Comparison of ENCODE assay signal across 1 cellular context in genomic region chr19:13861714-13862531, GRCh38.
TF ChIP-seq lines count a peak whose summit lies in the region.

No MANE protein-coding gene starts in this region.

TF ChIP-seq in HepG2, 621 proteins besides CTCF, POLR2A, EP300 and RAD21 (continued from another document and continues in another):
- no peak for TF ChIP-seq CC2D1A (CRISPR knock-in tag; IDR thresholded peaks at IDR 0.05)
- peak; percentile 56; the same call in 1 of the 2 replicates for TF ChIP-seq ZGPAT (CRISPR knock-in tag; IDR thresholded peaks at IDR 0.05)
- TF ChIP-seq HDAC2 (CRISPR knock-in tag; IDR thresholded peaks at IDR 0.05) = peak; percentile 45; the same call in 1 of the 2 replicates
- TF ChIP-seq ZBTB7B (CRISPR knock-in tag; IDR thresholded peaks at IDR 0.05) = peak; percentile 55
- TF ChIP-seq ZNF282 (IDR thresholded peaks at IDR 0.05; ENCODE audit: partially characterized antibody) = no peak
- TF ChIP-seq MTF1 (CRISPR knock-in tag; IDR thresholded peaks at IDR 0.05) = no peak
- no peak; the same call in 1 of the 2 replicates for TF ChIP-seq ZNF501 (CRISPR knock-in tag; IDR thresholded peaks at IDR 0.05)
- TF ChIP-seq ZNF746 (CRISPR knock-in tag; IDR thresholded peaks at IDR 0.05) = no peak
- peak; percentile 82 for TF ChIP-seq TFAP4 (IDR thresholded peaks at IDR 0.05; ENCODE audit: borderline replicate concordance, low read depth)
- 0 out of 2 replicates have a peak, but pooled peaks have one; percentile 37 for TF ChIP-seq TFDP2 (CRISPR knock-in tag; IDR thresholded peaks at IDR 0.05)
- TF ChIP-seq GABPB1 (CRISPR knock-in tag; IDR thresholded peaks at IDR 0.05) = peak; percentile 33; the same call in 1 of the 2 replicates
- no peak for TF ChIP-seq ZNF101 (CRISPR knock-in tag; IDR thresholded peaks at IDR 0.05; ENCODE audit: borderline replicate concordance, low read depth)
- peak; percentile 26; the same call in 1 of the 2 replicates for TF ChIP-seq HOXA5 (CRISPR knock-in tag; IDR thresholded peaks at IDR 0.05)
- TF ChIP-seq ZNF678 (CRISPR knock-in tag; IDR thresholded peaks at IDR 0.05) = no peak
- TF ChIP-seq TCF7 (IDR thresholded peaks at IDR 0.05; ENCODE audit: low read depth) = no peak
- no peak for TF ChIP-seq LCORL (IDR thresholded peaks at IDR 0.05)
- peak; percentile 75; the same call in 1 of the 2 replicates for TF ChIP-seq LCORL (CRISPR knock-in tag; IDR thresholded peaks at IDR 0.05)
- TF ChIP-seq PTBP1 (IDR thresholded peaks at IDR 0.05; ENCODE audit: low read depth, low read length, poor library complexity, severe bottlenecking) = no peak
- peak; percentile 54; the same call in 1 of the 2 replicates for TF ChIP-seq KAT8 (CRISPR knock-in tag; IDR thresholded peaks at IDR 0.05)
- TF ChIP-seq ZNF468 (CRISPR knock-in tag; IDR thresholded peaks at IDR 0.05) = no peak
- TF ChIP-seq ZSCAN9 (CRISPR knock-in tag; IDR thresholded peaks at IDR 0.05; ENCODE audit: borderline replicate concordance) = 0 out of 2 replicates have a peak, but pooled peaks have one; percentile 29
- TF ChIP-seq HINFP (CRISPR knock-in tag; IDR thresholded peaks at IDR 0.05; ENCODE audit: low read depth) = no peak
- 0 out of 2 replicates have a peak, but pooled peaks have one; percentile 18 for TF ChIP-seq HNRNPL (IDR thresholded peaks at IDR 0.05; ENCODE audit: low read depth, low read length)
- TF ChIP-seq SMC3 (IDR thresholded peaks at IDR 0.05; ENCODE audit: low read length) = peak; percentile 64
- TF ChIP-seq HIVEP1 (CRISPR knock-in tag; IDR thresholded peaks at IDR 0.05) = no peak
- no peak for TF ChIP-seq IRX3 (CRISPR knock-in tag; IDR thresholded peaks at IDR 0.05; ENCODE audit: borderline replicate concordance, low read depth)
- no peak for TF ChIP-seq SOX6 (IDR thresholded peaks at IDR 0.05)
- TF ChIP-seq SOX6 (CRISPR knock-in tag; IDR thresholded peaks at IDR 0.05) = peak; percentile 27; the same call in 1 of the 2 replicates
- no peak for TF ChIP-seq NR0B2 (CRISPR knock-in tag; IDR thresholded peaks at IDR 0.05)
- peak; percentile 43 for TF ChIP-seq FOXA3 (CRISPR knock-in tag; IDR thresholded peaks at IDR 0.05)
- 0 out of 2 replicates have a peak, but pooled peaks have one; percentile 45 for TF ChIP-seq ATF2 (CRISPR knock-in tag; IDR thresholded peaks at IDR 0.05)
- TF ChIP-seq ZC3H13 (CRISPR knock-in tag; IDR thresholded peaks at IDR 0.05) = no peak
- 0 out of 2 replicates have a peak, but pooled peaks have one; percentile 22 for TF ChIP-seq ZNF333 (CRISPR knock-in tag; IDR thresholded peaks at IDR 0.05; ENCODE audit: borderline replicate concordance)
- TF ChIP-seq CBX5 (CRISPR knock-in tag; IDR thresholded peaks at IDR 0.05; ENCODE audit: borderline replicate concordance) = peak; percentile 67
- peak; percentile 60; the same call in 1 of the 2 replicates for TF ChIP-seq ZFP91 (CRISPR knock-in tag; IDR thresholded peaks at IDR 0.05; ENCODE audit: borderline replicate concordance)
- 0 out of 2 replicates have a peak, but pooled peaks have one; percentile 36 for TF ChIP-seq SIN3A (IDR thresholded peaks at IDR 0.05; ENCODE audit: borderline replicate concordance, low read depth, low read length)
- peak; percentile 47; the same call in 1 of the 2 replicates for TF ChIP-seq ZBTB33 (CRISPR knock-in tag; IDR thresholded peaks at IDR 0.05)
- no peak for TF ChIP-seq ZNF598 (CRISPR knock-in tag; IDR thresholded peaks at IDR 0.05; ENCODE audit: borderline replicate concordance)
- TF ChIP-seq IRF2 (CRISPR knock-in tag; IDR thresholded peaks at IDR 0.05) = peak; percentile 79
- TF ChIP-seq HOMEZ (CRISPR knock-in tag; IDR thresholded peaks at IDR 0.05; ENCODE audit: low read depth) = 0 out of 2 replicates have a peak, but pooled peaks have one; percentile 61
- peak; percentile 45 for TF ChIP-seq TEAD3 (CRISPR knock-in tag; optimal IDR thresholded peaks at IDR 0.05; ENCODE audit: borderline replicate concordance)
- TF ChIP-seq BHLHE40 (IDR thresholded peaks at IDR 0.05; ENCODE audit: low read length) = peak; percentile 32; the same call in 1 of the 2 replicates
- TF ChIP-seq BORCS8-MEF2B (CRISPR knock-in tag; IDR thresholded peaks at IDR 0.05) = 0 out of 2 replicates have a peak, but pooled peaks have one; percentile 24
- no peak for TF ChIP-seq ZNF136 (CRISPR knock-in tag; IDR thresholded peaks at IDR 0.05; ENCODE audit: low read depth)
- TF ChIP-seq ZBTB38 (CRISPR knock-in tag; IDR thresholded peaks at IDR 0.05) = 0 out of 2 replicates have a peak, but pooled peaks have one; percentile 21
- peak; percentile 32; the same call in 1 of the 2 replicates for TF ChIP-seq ARID5B (CRISPR knock-in tag; IDR thresholded peaks at IDR 0.05)
- TF ChIP-seq NFE2 (CRISPR knock-in tag; IDR thresholded peaks at IDR 0.05) = peak; percentile 42; the same call in 1 of the 2 replicates
- TF ChIP-seq ZNF326 (CRISPR knock-in tag; IDR thresholded peaks at IDR 0.05; ENCODE audit: borderline replicate concordance) = no peak
- TF ChIP-seq FOSL2 (CRISPR knock-in tag; IDR thresholded peaks at IDR 0.05) = peak; percentile 90
